Comparison of ENCODE assay signal across 15 cellular contexts in the genomic region with DNA sequence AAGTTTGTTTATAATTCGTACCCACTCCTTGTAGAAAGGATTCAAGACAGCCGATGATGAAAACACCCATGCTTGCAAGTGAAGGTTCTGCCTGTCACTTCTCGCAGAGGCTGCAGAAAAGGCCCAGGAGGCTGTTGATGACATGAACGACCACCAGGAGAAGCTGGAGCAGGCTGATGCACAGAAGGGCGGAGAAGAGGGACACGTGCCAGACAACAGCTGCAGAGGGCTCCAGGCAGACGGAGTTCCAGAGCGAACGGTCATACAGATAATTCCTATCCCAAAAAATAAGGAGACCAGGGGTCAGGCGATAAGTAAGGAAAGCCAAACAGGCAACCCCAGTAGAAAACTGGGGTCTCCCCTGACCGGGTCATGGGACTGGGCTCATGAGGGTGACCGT. TPM values are rescaled to one million over a fixed set of nuclear protein-coding genes. Genes with fewer than 3 reads are reported as not detected.
DNase-seq lines count a peak whose midpoint lies in the region; ATAC-seq, FAIRE-seq and TF ChIP-seq lines count a peak whose summit lies in the region.
"Had no signal": no experiment of that assay in that cellular context is flagged by ENCODE, and none has a peak within 500 bp of the region (broad histone marks: within the 10 kb centered on the region; RNA-seq: fewer than 3 reads in every experiment).

No MANE protein-coding gene starts in this region.

- 0 out of 2 replicates have a peak, but pooled peaks have one; percentile 6 for TF ChIP-seq POLR2A in K562 (conservative IDR thresholded peaks at IDR 0.05)

- no peak for TF ChIP-seq RAD21 in K562 (CRISPR knock-in tag; conservative IDR thresholded peaks at IDR 0.05 in 1 of 2, IDR thresholded peaks at IDR 0.05 in 1 of 2)

- no peak overlapping the region for H3K4me2 ChIP-seq in K562 (ENCODE audit: insufficient read depth, low read length)
- H3K4me2 ChIP-seq in neural progenitor cell: no peak overlapping the region

- ATAC-seq in K562: peak; percentile 65
- ATAC-seq in GM18867 (IDR thresholded peaks at IDR 0.05; ENCODE audit: unreplicated experiment): no peak
- ATAC-seq: activated CD4-positive, CD25-positive, alpha-beta regulatory T cell treated with anti-CD3 and anti-CD28 coated beads, Interleukin-2, amount 50 U/mL, for 24 hours; heart left ventricle; Right ventricle myocardium inferior; upper lobe of right lung had no signal

- no peak for FAIRE-seq in K562 (lab: Jason Lieb, UNC)

- peaks cover 2% of the 10 kb centered on the region for H3K4me1 Mint-ChIP-seq in neural progenitor cell

- no peak overlapping the region for H3K4me3 Mint-ChIP-seq in neural progenitor cell

- TF ChIP-seq CTCF in K562 (IDR thresholded peaks at IDR 0.05 in 2 of 3, conservative IDR thresholded peaks at IDR 0.05 in 1 of 3; ENCODE audit: insufficient read depth in 2 of 3, low read depth in 1 of 3, low read length in 3 of 3) (peak; percentile 21 to 37 (median 33); a peak in 3 of 6 replicates), neural progenitor cell (IDR thresholded peaks at IDR 0.05) (peak; percentile 48)

- no peaks in the 10 kb centered on the region for H3K36me3 Mint-ChIP-seq in neural progenitor cell

- H3K4me1 ChIP-seq in K562 (replicated peaks in 1 of 2; ENCODE audit: control insufficient read depth in 2 of 2, insufficient read depth in 2 of 2, low read length in 2 of 2): peaks cover 2 to 4% of the 10 kb centered on the region in 2 experiments; a peak in 3 of 5 replicates
- H3K4me1 ChIP-seq in neural progenitor cell: no peaks in the 10 kb centered on the region
- H3K4me1 ChIP-seq: colonic mucosa, upper lobe of right lung had no signal

- H3K27me3 Mint-ChIP-seq in neural progenitor cell (ENCODE audit: insufficient read depth, low read depth): peaks cover 2% of the 10 kb centered on the region

- H3K9me3 ChIP-seq in K562 (replicated peaks; ENCODE audit: control insufficient read depth, insufficient read depth, low read depth, low read length) (no peaks in the 10 kb centered on the region; the same call in 1 of the 2 replicates), neural progenitor cell (ENCODE audit: low read depth) (no peaks in the 10 kb centered on the region)
- H3K9me3 ChIP-seq: colonic mucosa, heart left ventricle, upper lobe of right lung had no signal

- H3K4me3 ChIP-seq in K562 (no peak overlapping the region), neural progenitor cell (no peak overlapping the region)
- H3K4me3 ChIP-seq: colonic mucosa, heart left ventricle, upper lobe of right lung had no signal

- no peak overlapping the region for H2AFZ ChIP-seq in K562 (ENCODE audit: low read depth, low read length)
- H2AFZ ChIP-seq in neural progenitor cell (replicated peaks): no peak overlapping the region

- in situ Hi-C loops in K562 (cut with MboI): no loop called here

- POLR2A ChIA-PET in K562 (lab: Yijun Ruan, JAX): interaction anchor here (0.7 to 4.9 kb wide), 6 partner anchors 9 to 205 kb away, joined by 3 to 51 read pairs (median 5); partner anchors contain the start of gene TM4SF19

- H3K27ac Mint-ChIP-seq in neural progenitor cell: no peak overlapping the region

- H3K9ac ChIP-seq in K562 (ENCODE audit: insufficient read depth in 1 of 2, low read depth in 2 of 2, low read length in 2 of 2) (peak overlapping the region in 1 of 2 experiments; percentile 23; a peak in 1 of 4 replicates), neural progenitor cell (no peak overlapping the region)

- DNase-seq in ELR (ENCODE audit: low read depth): peak; percentile 56
- DNase-seq in NCI-H2171 treated with DMSO at 0.1 percent for 48 hours (lab: John Stamatoyannopoulos, UW): peak; percentile 73
- DNase-seq in K562 (ENCODE audit: extremely low read depth in 1 of 4, low spot score in 3 of 4): peak in 1 of 4 experiments; percentile 31
- peak; percentile 63 for DNase-seq in neural progenitor cell (ENCODE audit: low spot score)
- no peak for DNase-seq in SKM-1 treated with dmso at 0.1 percent for 144 hours (lab: John Stamatoyannopoulos, UW; ENCODE audit: unreplicated experiment)
- DNase-seq in cortex of kidney (lab: John Stamatoyannopoulos, UW): no peak
- DNase-seq: activated gamma-delta T cell treated with Interleukin-2 at 50 U/mL for 16 hours, colonic mucosa, heart left ventricle, NCI-H1092 treated with DMSO at 0.1 percent for 48 hours, upper lobe of right lung had no signal

- 60% methylated on average over 12 of the region's 12 CpGs for WGBS in K562 (ENCODE audit: insufficient coverage, low coverage, missing lambda C conversion rate)

- H3F3A ChIP-seq in neural progenitor cell (ENCODE audit: low read depth): peaks cover 4% of the 10 kb centered on the region

- no peaks in the 10 kb centered on the region for H3K9me3 Mint-ChIP-seq in neural progenitor cell

- no peaks in the 10 kb centered on the region for H4K20me1 ChIP-seq in K562 (replicated peaks; ENCODE audit: control insufficient read depth, insufficient read depth, low read length)
- no peaks in the 10 kb centered on the region for H4K20me1 ChIP-seq in neural progenitor cell (ENCODE audit: low read depth)

- H3K27me3 ChIP-seq in K562 (ENCODE audit: control insufficient read depth in 2 of 2, insufficient read depth in 2 of 2, low read length in 2 of 2) (no peaks in the 10 kb centered on the region), neural progenitor cell (no peaks in the 10 kb centered on the region)
- H3K27me3 ChIP-seq: heart left ventricle, upper lobe of right lung had no signal

- intact Hi-C loops in K562 (cut with micrococcal nuclease): no loop called here

- no TSS peak for BruUV-seq in K562 (replicated peaks; lab: Mats Ljungman, UMichigan)

- H3K9me1 ChIP-seq in K562 (ENCODE audit: control insufficient read depth, insufficient read depth, low read length): no peaks in the 10 kb centered on the region

- H3K36me3 ChIP-seq in K562 (ENCODE audit: control insufficient read depth, insufficient read depth, low read length): peaks cover 82% of the 10 kb centered on the region
- no peaks in the 10 kb centered on the region for H3K36me3 ChIP-seq in neural progenitor cell
- H3K36me3 ChIP-seq: colonic mucosa, heart left ventricle, upper lobe of right lung had no signal

- TF ChIP-seq EP300 in K562 (IDR thresholded peaks at IDR 0.05; ENCODE audit: low read length): no peak

- H3K27ac ChIP-seq in K562 (ENCODE audit: extremely low read depth, low read depth, low read length) (no peak overlapping the region), neural progenitor cell (no peak overlapping the region)
- H3K27ac ChIP-seq: colonic mucosa, heart left ventricle, upper lobe of right lung had no signal

- peaks cover 4% of the 10 kb centered on the region; the same call in 2 of the 3 replicates for H3K79me2 ChIP-seq in K562 (ENCODE audit: control insufficient read depth, insufficient read depth, low read length)
- peaks cover 4% of the 10 kb centered on the region for H3K79me2 ChIP-seq in neural progenitor cell (ENCODE audit: low read depth)

- CTCF ChIA-PET in K562 (lab: Yijun Ruan, JAX; ENCODE audit: low intra/inter-chr PET ratio): no interaction called here

RNA-seq across cellular contexts. Expression of gene DYNLT2B, which starts 5.7 kb away (rescaled TPM):
- 5.6 and 8.4 TPM in 2 replicates for total RNA-seq in K562 (2011; cell fraction: chromatin; rRNA removed; ENCODE audit: low replicate concordance)
- total RNA-seq in K562 (2011; cell fraction: nucleolus; rRNA removed): 4.9 and 5.7 TPM in 2 replicates
- total RNA-seq in K562 (2011; cell fraction: nucleoplasm; rRNA removed): 3.4 and 6.5 TPM in 2 replicates
- total RNA-seq in K562 (2014; rRNA removed) (6.5 and 10.2 TPM in 2 replicates), K562 (2014; rRNA removed; fragmentation: Illumina TruSeq; extraction: Trizol) (8.3 and 8.7 TPM in 2 replicates), K562 (2015; rRNA removed; fragmentation: Illumina TruSeq; extraction: Trizol) (7.1 and 8.5 TPM in 2 replicates), K562 (2021) (8.3 and 8.6 TPM in 2 replicates), neural progenitor cell (ENCODE audit: low replicate concordance) (29.9 and 44.8 TPM in 2 replicates)
- polyA plus RNA-seq in K562 (2011; rRNA removed) (13.7 and 17.1 TPM in 2 replicates), K562 (2014; fragmentation: Illumina TruSeq; extraction: Trizol) (7.4 and 8.8 TPM in 2 replicates), K562 (2014; fragmentation: Nextera tagmentation; extraction: Ambion mirVana) (10 to 100 TPM in 1 of 2 experiments, 1 to 10 TPM in 1; 9.7 to 13.3 TPM), K562 (2014; rRNA removed) (16.8 and 19.9 TPM in 2 replicates)
- polyA plus RNA-seq in K562 (2011; cell fraction: cytosol; rRNA removed): 11.9 and 12.6 TPM in 2 replicates
- polyA plus RNA-seq in K562 (2011; cell fraction: nucleus; rRNA removed): 5.7 and 7.7 TPM in 2 replicates
- polyA plus RNA-seq in K562 (2012): 14.7 and 17.8 TPM in 2 replicates
- 3.2 and 4.5 TPM in 2 replicates for polyA minus RNA-seq in K562 (2011; rRNA and poly(A)+ RNA removed)
- polyA minus RNA-seq in K562 (2011; cell fraction: cytosol; rRNA and poly(A)+ RNA removed): 4.7 TPM in 1 of 2 replicates, not detected in the other
- polyA minus RNA-seq in K562 (2011; cell fraction: nucleus; rRNA and poly(A)+ RNA removed): 3.2 and 6.1 TPM in 2 replicates

RNA-seq across cellular contexts. Expression of gene TM4SF19, which starts 14.5 kb away (rescaled TPM):
- 84.6 and 136 TPM in 2 replicates for total RNA-seq in K562 (2011; cell fraction: chromatin; rRNA removed; ENCODE audit: low replicate concordance)
- 68.0 and 78.0 TPM in 2 replicates for total RNA-seq in K562 (2011; cell fraction: nucleolus; rRNA removed)
- 79.4 and 104 TPM in 2 replicates for total RNA-seq in K562 (2011; cell fraction: nucleoplasm; rRNA removed)
- total RNA-seq in K562 (2014; rRNA removed): 8.0 and 10.6 TPM in 2 replicates
- 12.5 and 13.6 TPM in 2 replicates for total RNA-seq in K562 (2014; rRNA removed; fragmentation: Illumina TruSeq; extraction: Trizol)
- 15.0 and 15.4 TPM in 2 replicates for total RNA-seq in K562 (2015; rRNA removed; fragmentation: Illumina TruSeq; extraction: Trizol)
- total RNA-seq in K562 (2021): 18.4 and 19.0 TPM in 2 replicates
- 27.1 and 29.3 TPM in 2 replicates for polyA plus RNA-seq in K562 (2011; rRNA removed)
- 22.0 and 31.8 TPM in 2 replicates for polyA plus RNA-seq in K562 (2011; cell fraction: cytosol; rRNA removed)
- polyA plus RNA-seq in K562 (2011; cell fraction: nucleus; rRNA removed): 45.2 and 52.4 TPM in 2 replicates
- 24.0 and 26.4 TPM in 2 replicates for polyA plus RNA-seq in K562 (2012)
- 12.7 and 14.9 TPM in 2 replicates for polyA plus RNA-seq in K562 (2014; fragmentation: Illumina TruSeq; extraction: Trizol)
- polyA plus RNA-seq in K562 (2014; fragmentation: Nextera tagmentation; extraction: Ambion mirVana): 10 to 100 TPM; 25.3 to 26.7 TPM
- polyA plus RNA-seq in K562 (2014; rRNA removed): 13.8 and 19.0 TPM in 2 replicates
- polyA minus RNA-seq in K562 (2011; rRNA and poly(A)+ RNA removed): 22.6 and 26.3 TPM in 2 replicates
- 14.3 TPM in 2 replicates for polyA minus RNA-seq in K562 (2011; cell fraction: cytosol; rRNA and poly(A)+ RNA removed)
- polyA minus RNA-seq in K562 (2011; cell fraction: nucleus; rRNA and poly(A)+ RNA removed): 9.3 and 15.4 TPM in 2 replicates
- not detected in 2 replicates for total RNA-seq in neural progenitor cell (ENCODE audit: low replicate concordance)
- total RNA-seq: renal cortical epithelial cell, Right ventricle myocardium inferior had no signal
- polyA plus RNA-seq: heart left ventricle had no signal

RNA-seq across cellular contexts. Expression of gene PCYT1A, which starts 36.2 kb away (rescaled TPM):
- total RNA-seq in K562 (2011; cell fraction: chromatin; rRNA removed; ENCODE audit: low replicate concordance): 166 and 178 TPM in 2 replicates
- 94.6 and 104 TPM in 2 replicates for total RNA-seq in K562 (2011; cell fraction: nucleolus; rRNA removed)
- total RNA-seq in K562 (2011; cell fraction: nucleoplasm; rRNA removed): 110 and 116 TPM in 2 replicates
- 42.4 and 49.6 TPM in 2 replicates for total RNA-seq in K562 (2014; rRNA removed)
- total RNA-seq in K562 (2014; rRNA removed; fragmentation: Illumina TruSeq; extraction: Trizol): 42.9 and 47.6 TPM in 2 replicates
- total RNA-seq in K562 (2015; rRNA removed; fragmentation: Illumina TruSeq; extraction: Trizol): 51.1 and 53.4 TPM in 2 replicates
- 52.0 and 55.5 TPM in 2 replicates for total RNA-seq in K562 (2021)
- 53.0 and 55.1 TPM in 2 replicates for polyA plus RNA-seq in K562 (2011; rRNA removed)
- 45.5 and 51.1 TPM in 2 replicates for polyA plus RNA-seq in K562 (2011; cell fraction: cytosol; rRNA removed)
- 99.4 and 119 TPM in 2 replicates for polyA plus RNA-seq in K562 (2011; cell fraction: nucleus; rRNA removed)
- 39.7 and 44.1 TPM in 2 replicates for polyA plus RNA-seq in K562 (2012)
- polyA plus RNA-seq in K562 (2014; fragmentation: Illumina TruSeq; extraction: Trizol): 58.2 and 62.8 TPM in 2 replicates
- 10 to 100 TPM; 13.4 to 13.5 TPM for polyA plus RNA-seq in K562 (2014; fragmentation: Nextera tagmentation; extraction: Ambion mirVana)
- polyA plus RNA-seq in K562 (2014; rRNA removed): 45.8 and 49.4 TPM in 2 replicates
- polyA minus RNA-seq in K562 (2011; rRNA and poly(A)+ RNA removed): 102 and 116 TPM in 2 replicates
- polyA minus RNA-seq in K562 (2011; cell fraction: cytosol; rRNA and poly(A)+ RNA removed): 72.9 and 75.6 TPM in 2 replicates
- polyA minus RNA-seq in K562 (2011; cell fraction: nucleus; rRNA and poly(A)+ RNA removed): 78.6 and 108 TPM in 2 replicates
- 24.6 and 29.3 TPM in 2 replicates for total RNA-seq in neural progenitor cell (ENCODE audit: low replicate concordance)

Comparison
In these comparisons a context has a peak if more than half of its experiments do, and no peak if none do; other contexts are left out.
1. DNase-seq: peak in ELR (single experiment), NCI-H2171 treated with DMSO at 0.1 percent for 48 hours (single experiment) and neural progenitor cell (single experiment); none in SKM-1 treated with dmso at 0.1 percent for 144 hours (single experiment) and cortex of kidney (single experiment).